In genomic region chr11:36065436-36065835, GRCh38 we compare ENCODE assay signal across 19 cellular contexts.
DNase-seq lines count a peak whose midpoint lies in the region; ATAC-seq, FAIRE-seq and TF ChIP-seq lines count a peak whose summit lies in the region.
"Had no signal": no experiment of that assay in that cellular context is flagged by ENCODE, and none has a peak within 500 bp of the region (broad histone marks: within the 10 kb centered on the region; RNA-seq: fewer than 3 reads in every experiment).

No MANE protein-coding gene starts in this region.

- TF ChIP-seq RAD21 in H1 (IDR thresholded peaks at IDR 0.05 in 1 of 2, conservative IDR thresholded peaks at IDR 0.05 in 1 of 2; ENCODE audit: low read depth in 2 of 2, low read length in 2 of 2) = no peak

- H4K20me1 ChIP-seq in H1 (replicated peaks in 1 of 2; ENCODE audit: control insufficient read depth in 1 of 2, insufficient read depth in 2 of 2, low read length in 2 of 2) = no peaks in the 10 kb centered on the region

- no peak for TF ChIP-seq CTCF in AG10803 (conservative IDR thresholded peaks at IDR 0.05; ENCODE audit: low read length)
- no peak for TF ChIP-seq CTCF in H1 (IDR thresholded peaks at IDR 0.05; ENCODE audit: control extremely low read depth in 1 of 3, insufficient read depth in 1 of 3, low read depth in 1 of 3, low read length in 3 of 3)
- no peak for TF ChIP-seq CTCF in right lobe of liver (IDR thresholded peaks at IDR 0.05)

- H3K9ac ChIP-seq in H1 (replicated peaks in 1 of 4; ENCODE audit: extremely low read depth in 1 of 4, low read depth in 3 of 4, low read length in 3 of 4) = no peak overlapping the region

- no peak overlapping the region for H3K4me3 ChIP-seq in AG10803 (ENCODE audit: low read length)
- no peak overlapping the region for H3K4me3 ChIP-seq in H1 (ENCODE audit: extremely low read depth in 1 of 4, insufficient read depth in 2 of 4, low read depth in 3 of 4, low read length in 4 of 4)
- H3K4me3 ChIP-seq in right lobe of liver = no peak overlapping the region
- H3K4me3 ChIP-seq: GM23338 had no signal

- H3K4me2 ChIP-seq in H1 (ENCODE audit: insufficient read depth in 1 of 2, low read depth in 2 of 2, low read length in 2 of 2) = no peak overlapping the region
- H3K4me2 ChIP-seq: GM23338 had no signal

- no peaks in the 10 kb centered on the region for H3K23me2 ChIP-seq in H1 (ENCODE audit: low read depth, low read length)

- H3K14ac ChIP-seq in H1 (ENCODE audit: insufficient read length) = no peak overlapping the region

- no peak overlapping the region for H3K4ac ChIP-seq in H1 (replicated peaks; ENCODE audit: insufficient read length, low read depth, low read length)

- 0 out of 2 replicates have a peak overlapping the region, but pooled peaks have one; percentile 45 for H2AK5ac ChIP-seq in H1 (ENCODE audit: low read depth, low read length)

- no peak overlapping the region for H2BK12ac ChIP-seq in H1 (ENCODE audit: low read depth, low read length)

- no peaks in the 10 kb centered on the region for H3K79me2 ChIP-seq in H1 (ENCODE audit: control insufficient read depth in 1 of 2, insufficient read depth in 2 of 2, low read length in 2 of 2)

- H3K56ac ChIP-seq in H1 (replicated peaks; ENCODE audit: insufficient read length, low read depth, low read length) = no peak overlapping the region

- H3K36me3 ChIP-seq in H1 (ENCODE audit: control insufficient read depth in 2 of 4, insufficient read depth in 4 of 4, low read length in 3 of 4) (peaks cover 0 to 4% (median 0%) of the 10 kb centered on the region in 4 experiments; a peak in 1 of 8 replicates), right lobe of liver (no peaks in the 10 kb centered on the region)

- no peak overlapping the region for H2AFZ ChIP-seq in H1 (ENCODE audit: low read length)
- H2AFZ ChIP-seq: GM23338 had no signal

- no peak for TF ChIP-seq EP300 in H1 (IDR thresholded peaks at IDR 0.05; ENCODE audit: borderline replicate concordance in 1 of 2, low read depth in 2 of 2, low read length in 2 of 2)

- 88% methylated on average over 2 of the region's 2 CpGs; no CpG with 5 or more reads in 1 of the 2 experiments for WGBS in H1 (ENCODE audit: extremely low coverage in 1 of 2, insufficient coverage in 1 of 2, insufficient read length in 1 of 2, insufficient replicate concordance in 2 of 2, low coverage in 1 of 2, low lambda C conversion rate in 2 of 2, missing lambda C conversion rate in 1 of 2), 2 experiments
- WGBS in right lobe of liver (ENCODE audit: insufficient coverage, low coverage, low lambda C conversion rate, missing lambda C conversion rate) = 69% methylated on average over 2 of the region's 2 CpGs

- H3K79me1 ChIP-seq in H1 (ENCODE audit: low read depth, low read length) = no peaks in the 10 kb centered on the region

- no peak for FAIRE-seq in H1 (lab: Jason Lieb, UNC)
- FAIRE-seq: RCC 7860 had no signal

- no peak overlapping the region for H4K91ac ChIP-seq in H1 (replicated peaks; ENCODE audit: insufficient read length, low read length)

- H2BK15ac ChIP-seq in H1 (ENCODE audit: low read length) = no peak overlapping the region

- H4K5ac ChIP-seq in H1 (ENCODE audit: insufficient read length, low read depth, low read length) = no peak overlapping the region

- no peak overlapping the region for H2BK5ac ChIP-seq in H1 (ENCODE audit: low read depth, low read length)

- DNase-seq in AG10803 (ENCODE audit: low read depth) (peak; percentile 39), LHCN-M2 (ENCODE audit: low read depth) (peak; percentile 29), H1 (ENCODE audit: low read depth in 1 of 2, low spot score in 2 of 2) (no peak), non-pigmented ciliary epithelial cell (ENCODE audit: low read depth) (peak; percentile 34), ecto neural progenitor cell (ENCODE audit: low spot score) (no peak), SW 1271 (lab: John Stamatoyannopoulos, UW) (no peak), DMS114 treated with DMSO at 0.1 percent for 48 hours (lab: John Stamatoyannopoulos, UW; ENCODE audit: unreplicated experiment) (no peak), right lobe of liver (no peak)
- DNase-seq: CD4-positive, CD25-positive, alpha-beta regulatory T cell; DMS79; GF-D8; KG1; NCI-H1092 treated with DMSO at 0.1 percent for 48 hours; NCI-H1694; NCI-H774; SHP77 had no signal

- H3K27me3 ChIP-seq in H1 (replicated peaks in 1 of 4; ENCODE audit: control insufficient read depth in 3 of 4, extremely low read depth in 1 of 4, insufficient read depth in 3 of 4, low read length in 3 of 4) (no peaks in the 10 kb centered on the region), right lobe of liver (no peaks in the 10 kb centered on the region)

- no peak for ATAC-seq in right lobe of liver
- ATAC-seq: GM23338 had no signal

- peaks cover 4 to 6% of the 10 kb centered on the region in 2 experiments; a peak in 2 of 4 replicates for H3K9me3 ChIP-seq in H1 (ENCODE audit: insufficient read depth in 2 of 2, low read depth in 1 of 2, low read length in 1 of 2)
- H3K9me3 ChIP-seq in right lobe of liver = no peaks in the 10 kb centered on the region

- H3K4me1 ChIP-seq in H1 (replicated peaks in 1 of 4; ENCODE audit: control insufficient read depth in 3 of 4, insufficient read depth in 4 of 4, low read length in 3 of 4) (peaks cover 2 to 10% (median 5%) of the 10 kb centered on the region in 4 experiments; a peak in 4 of 7 replicates), right lobe of liver (no peaks in the 10 kb centered on the region)

- no peak overlapping the region for H3K23ac ChIP-seq in H1 (ENCODE audit: insufficient read length)

- CTCF ChIA-PET in H1 (lab: Charles Lee; ENCODE audit: partially characterized antibody) = interaction anchor here (0.7 to 2.2 kb wide), 5 partner anchors 9 to 243 kb away, joined by 3 to 10 read pairs (median 4); no protein-coding TSS in a partner anchor

- intact Hi-C loops in right lobe of liver (cut with DNase I) = no loop called here

- no peak overlapping the region for H2BK20ac ChIP-seq in H1 (ENCODE audit: low read length)

- no peak overlapping the region for H4K8ac ChIP-seq in H1 (ENCODE audit: extremely low read depth, insufficient read depth, low read length)

- no peak overlapping the region for H3K27ac ChIP-seq in H1 (ENCODE audit: low read depth, low read length)
- H3K27ac ChIP-seq in right lobe of liver = no peak overlapping the region
- H3K27ac ChIP-seq: HL-60 had no signal

- POLR2A ChIA-PET in H1 (lab: Charles Lee; ENCODE audit: partially characterized antibody) = no interaction called here

- no peak overlapping the region for H3K18ac ChIP-seq in H1 (ENCODE audit: extremely low read depth, low read length)

- no peak overlapping the region for H2BK120ac ChIP-seq in H1 (replicated peaks; ENCODE audit: low read depth, low read length)

- TF ChIP-seq POLR2A in H1 (IDR thresholded peaks at IDR 0.05; ENCODE audit: control extremely low read depth in 1 of 2, low read depth in 2 of 2, low read length in 2 of 2) (no peak), right lobe of liver (IDR thresholded peaks at IDR 0.05) (no peak)

TF ChIP-seq in H1, 55 proteins besides CTCF, POLR2A, EP300 and RAD21:
- TF ChIP-seq POLR2AphosphoS5 (IDR thresholded peaks at IDR 0.05; ENCODE audit: low read depth, low read length) (no peak), NANOG (IDR thresholded peaks at IDR 0.05; ENCODE audit: insufficient read depth, low read depth, low read length, poor library complexity, severe bottlenecking) (no peak), USF2 (IDR thresholded peaks at IDR 0.05; ENCODE audit: low read length) (no peak), EZH2 (IDR thresholded peaks at IDR 0.05; ENCODE audit: low read depth, low read length, severe bottlenecking) (no peak), SAP30 (IDR thresholded peaks at IDR 0.05; ENCODE audit: insufficient read depth, insufficient replicate concordance, low read length) (no peak), MAFK (IDR thresholded peaks at IDR 0.05; ENCODE audit: low read depth, low read length) (no peak), SP2 (IDR thresholded peaks at IDR 0.05; ENCODE audit: low read length) (no peak), BRCA1 (IDR thresholded peaks at IDR 0.05; ENCODE audit: low read depth, low read length) (no peak), HDAC2 (IDR thresholded peaks at IDR 0.05; ENCODE audit: borderline replicate concordance in 1 of 2, low read depth in 2 of 2, low read length in 2 of 2) (no peak), BCL11A (IDR thresholded peaks at IDR 0.05; ENCODE audit: low read depth in 2 of 2, low read length in 2 of 2) (no peak)

Comparison
In these comparisons a context has a peak if more than half of its experiments do, and no peak if none do; other contexts are left out.
1. DNase-seq: peak in AG10803 (single experiment), LHCN-M2 (single experiment) and non-pigmented ciliary epithelial cell (single experiment); none in H1 (0 of 2), ecto neural progenitor cell (single experiment), SW 1271 (0 of 2), DMS114 treated with DMSO at 0.1 percent for 48 hours (single experiment) and right lobe of liver (0 of 3).